ENCODE assay signal across 8 cellular contexts in the genomic region with DNA sequence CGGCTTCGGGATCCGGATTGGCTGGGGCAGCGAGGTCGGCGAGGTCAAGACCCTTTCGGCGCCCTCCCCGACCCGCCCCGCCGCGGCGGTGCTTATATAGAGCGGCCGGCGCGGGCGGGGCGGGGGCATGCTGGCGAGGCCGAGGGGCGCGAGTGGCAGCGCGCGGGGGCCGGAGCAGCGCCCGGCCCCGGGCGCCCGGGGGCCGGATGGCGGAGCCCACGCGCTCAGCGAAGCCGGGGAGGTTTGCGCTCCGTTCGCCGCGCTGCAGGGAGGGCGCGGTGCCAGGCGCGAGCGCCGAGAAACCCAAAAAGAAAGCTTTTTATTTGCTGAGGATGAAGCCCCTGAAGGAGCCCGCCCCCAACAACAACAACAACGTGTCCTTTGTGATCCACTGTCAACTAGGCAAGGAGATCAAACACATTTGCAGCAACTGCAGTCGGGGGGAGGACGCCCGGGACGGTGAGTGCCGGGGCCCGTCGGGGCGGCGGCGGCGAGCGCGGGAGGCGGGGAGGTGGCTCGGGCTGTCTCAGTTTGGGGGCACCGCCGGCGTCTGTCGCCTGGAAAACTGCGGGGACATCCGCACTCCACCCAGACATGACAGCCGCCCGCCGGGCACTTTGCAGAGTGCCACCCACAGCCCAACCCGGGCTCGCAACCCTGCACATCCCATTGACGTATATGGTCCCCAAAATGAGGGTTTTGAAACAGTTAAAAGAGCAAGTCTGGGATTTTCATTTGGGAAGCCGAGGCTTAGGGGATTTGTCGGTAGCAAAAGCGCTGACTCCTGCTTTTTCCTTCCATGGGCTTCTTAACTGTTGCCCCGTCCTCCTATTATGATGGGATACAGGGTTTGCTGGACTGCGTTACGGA.
DNase-seq lines count a peak whose midpoint lies in the region; ATAC-seq and TF ChIP-seq lines count a peak whose summit lies in the region.

No MANE protein-coding gene starts in this region.

- no peaks in the 10 kb centered on the region for H3K79me2 ChIP-seq in hepatocyte

- H3K4me1 Mint-ChIP-seq in activated T-cell treated with anti-CD3 and anti-CD28 coated beads, Interleukin-2, amount 50 U/mL, for 72 hours (ENCODE audit: low read depth) = peaks cover 4% of the 10 kb centered on the region

- peak overlapping the region; percentile 82 to 83 for H3K4me3 Mint-ChIP-seq in activated T-cell treated with anti-CD3 and anti-CD28 coated beads, Interleukin-2, amount 50 U/mL, for 72 hours

- H3K27ac Mint-ChIP-seq in activated T-cell treated with anti-CD3 and anti-CD28 coated beads, Interleukin-2, amount 50 U/mL, for 72 hours = no peak overlapping the region

- no peaks in the 10 kb centered on the region for H3K9me2 ChIP-seq in hepatocyte (replicated peaks; ENCODE audit: insufficient read depth)

- H3K36me3 ChIP-seq in hepatocyte (replicated peaks; ENCODE audit: insufficient read depth, low read depth) = no peaks in the 10 kb centered on the region

- H3K27me3 ChIP-seq in hepatocyte = peaks cover 63% of the 10 kb centered on the region

- H3K36me3 Mint-ChIP-seq in activated T-cell treated with anti-CD3 and anti-CD28 coated beads, Interleukin-2, amount 50 U/mL, for 72 hours (ENCODE audit: insufficient read depth in 2 of 2) = no peaks in the 10 kb centered on the region

- peak overlapping the region; percentile 42 for H3K4me3 ChIP-seq in hepatocyte
- H3K4me3 ChIP-seq in skeletal muscle cell (ENCODE audit: low read depth, low read length) = peak overlapping the region; percentile 48

- TF ChIP-seq CTCF in GM13976 (IDR thresholded peaks at IDR 0.05; ENCODE audit: borderline replicate concordance, control extremely low read depth, extremely low read depth, insufficient read depth, missing control alignments) (no peak), hepatocyte (IDR thresholded peaks at IDR 0.05; ENCODE audit: poor library complexity) (no peak)

- peaks cover 61% of the 10 kb centered on the region for H3K27me3 Mint-ChIP-seq in activated T-cell treated with anti-CD3 and anti-CD28 coated beads, Interleukin-2, amount 50 U/mL, for 72 hours (ENCODE audit: low read depth)

- no peaks in the 10 kb centered on the region for H3K9me3 ChIP-seq in hepatocyte (ENCODE audit: low read depth)

- H2AFZ ChIP-seq in hepatocyte = peak overlapping the region; percentile 45

- no peaks in the 10 kb centered on the region for H3K9me3 Mint-ChIP-seq in activated T-cell treated with anti-CD3 and anti-CD28 coated beads, Interleukin-2, amount 50 U/mL, for 72 hours

- in situ Hi-C loops in GM13976 (cut with MboI; ENCODE audit: low sequenced_read_pairs, unreplicated experiment) = no loop called here

- H3K4me1 ChIP-seq in hepatocyte (ENCODE audit: insufficient read depth) = peaks cover 16% of the 10 kb centered on the region

- ATAC-seq in activated T-cell treated with anti-CD3 and anti-CD28 coated beads, Interleukin-2, amount 50 U/mL, for 72 hours (replicated peaks in 1 of 2) = peak; percentile 38 to 39

- H4K20me1 ChIP-seq in hepatocyte (ENCODE audit: insufficient read depth, poor library complexity, severe bottlenecking) = no peaks in the 10 kb centered on the region

- DNase-seq in GM13976 (ENCODE audit: low spot score) = peak; percentile 36
- no peak for DNase-seq in activated T-cell treated with anti-CD3 and anti-CD28 coated beads, Interleukin-2, amount 50 U/mL, for 72 hours
- DNase-seq in hepatocyte (ENCODE audit: low spot score) = peak; percentile 24
- DNase-seq in skeletal muscle cell (ENCODE audit: low read depth) = no peak
- DNase-seq in DMS153 (lab: John Stamatoyannopoulos, UW) = no peak
- no peak for DNase-seq in NK-92 (lab: John Stamatoyannopoulos, UW; ENCODE audit: unreplicated experiment)
- no peak for DNase-seq in iPS-NIHi11 (ENCODE audit: low spot score)
- DNase-seq in midbrain (lab: John Stamatoyannopoulos, UW) = no peak

- H3K4me2 ChIP-seq in hepatocyte = peak overlapping the region; percentile 94

- under 1% methylated on average over 30 of the region's 85 CpGs for whole genome bisulfite sequencing in hepatocyte (ENCODE audit: low lambda C conversion rate, missing lambda C conversion rate)

- no peak overlapping the region for H3K27ac ChIP-seq in hepatocyte

Comparison
In these comparisons a context has a peak if more than half of its experiments do, and no peak if none do; other contexts are left out.
1. DNase-seq: peak in GM13976 (single experiment) and hepatocyte (single experiment); none in activated T-cell treated with anti-CD3 and anti-CD28 coated beads, Interleukin-2, amount 50 U/mL, for 72 hours (0 of 2), skeletal muscle cell (single experiment), DMS153 (single experiment), NK-92 (single experiment), iPS-NIHi11 (single experiment) and midbrain (single experiment).